Comparison of ENCODE assay signal across 28 cellular contexts in the genomic region with DNA sequence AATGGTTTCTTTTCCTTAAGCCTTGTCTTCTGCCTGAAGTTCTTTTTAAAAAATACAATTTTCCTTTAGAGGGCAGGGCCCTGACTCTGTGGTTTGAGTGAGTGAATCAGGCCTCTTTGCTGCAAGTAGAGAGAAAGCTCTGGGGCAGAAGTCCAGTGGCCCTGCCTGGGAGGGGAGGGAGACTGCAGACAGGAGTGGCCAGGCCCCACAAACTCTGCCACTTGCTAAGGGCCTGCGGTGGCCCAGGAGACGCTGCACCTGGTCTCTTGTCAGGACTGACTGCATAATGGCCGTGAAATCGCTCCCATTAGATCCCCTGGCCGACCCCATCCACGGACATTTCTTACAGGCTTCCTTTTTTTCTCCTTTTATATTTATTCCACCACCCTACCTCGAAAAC. TPM values are rescaled to one million over a fixed set of nuclear protein-coding genes. Genes with fewer than 3 reads are reported as not detected.
DNase-seq lines count a peak whose midpoint lies in the region; ATAC-seq and TF ChIP-seq lines count a peak whose summit lies in the region.
"Had no signal": no experiment of that assay in that cellular context is flagged by ENCODE, and none has a peak within 500 bp of the region (broad histone marks: within the 10 kb centered on the region; RNA-seq: fewer than 3 reads in every experiment).

No MANE protein-coding gene starts in this region.

- 0 out of 2 replicates have a peak, but pooled peaks cover 4% of the 10 kb centered on the region for H3K9me2 ChIP-seq in GM23338 (ENCODE audit: insufficient read depth)

- no peak overlapping the region for H3K4me3 ChIP-seq in GM23338
- H3K4me3 ChIP-seq in uterus, result no peak overlapping the region
- H3K4me3 ChIP-seq: BLaER1 had no signal

- H3K9me3 Mint-ChIP-seq in GM23338, result peaks cover 10% of the 10 kb centered on the region; the same call in 1 of the 3 replicates
- H3K9me3 Mint-ChIP-seq in brain, result peaks cover 0 to 22% (median 12%) of the 10 kb centered on the region in 5 experiments
- H3K9me3 Mint-ChIP-seq: CD4-positive, CD25-positive, alpha-beta regulatory T cell had no signal

- no peaks in the 10 kb centered on the region for H3K9me3 ChIP-seq in uterus

- no peak overlapping the region for H3K4me2 ChIP-seq in GM23338
- H3K4me2 ChIP-seq: BLaER1 had no signal

- no peaks in the 10 kb centered on the region for H3F3A ChIP-seq in GM23338 (replicated peaks; ENCODE audit: low read depth)

- peaks cover 2% of the 10 kb centered on the region for H3K27me3 Mint-ChIP-seq in GM23338 (ENCODE audit: insufficient read depth, low read depth, poor library complexity)
- no peaks in the 10 kb centered on the region for H3K27me3 Mint-ChIP-seq in brain

- peaks cover 6% of the 10 kb centered on the region; the same call in 1 of the 2 replicates for H3K36me3 ChIP-seq in GM23338 (ENCODE audit: insufficient read depth)
- H3K36me3 ChIP-seq in uterus, result no peaks in the 10 kb centered on the region
- H3K36me3 ChIP-seq: BLaER1 had no signal

- no peak overlapping the region for H3K27ac Mint-ChIP-seq in GM23338
- H3K27ac Mint-ChIP-seq in brain, result peak overlapping the region in 3 of 5 experiments; percentile 2 to 80 (median 16)
- H3K27ac Mint-ChIP-seq: CD4-positive, CD25-positive, alpha-beta regulatory T cell; H9 had no signal

- H3K4me1 Mint-ChIP-seq in GM23338 (peaks cover 17% of the 10 kb centered on the region), brain (peaks cover 18% of the 10 kb centered on the region)
- H3K4me1 Mint-ChIP-seq: CD4-positive, CD25-positive, alpha-beta regulatory T cell had no signal

- TF ChIP-seq CTCF in GM23338 (conservative IDR thresholded peaks at IDR 0.05; ENCODE audit: low read depth in 2 of 2) (no peak), brain (conservative IDR thresholded peaks at IDR 0.05) (no peak), uterus (IDR thresholded peaks at IDR 0.05) (no peak)

- no peaks in the 10 kb centered on the region for H3K27me3 ChIP-seq in GM23338 (ENCODE audit: insufficient read depth)
- no peaks in the 10 kb centered on the region for H3K27me3 ChIP-seq in uterus
- H3K27me3 ChIP-seq: BLaER1 had no signal

- H3K27ac ChIP-seq in GM23338 (ENCODE audit: low read depth) (no peak overlapping the region), uterus (no peak overlapping the region)
- H3K27ac ChIP-seq: BLaER1, RWPE1 had no signal

- H3K36me3 Mint-ChIP-seq in GM23338 (ENCODE audit: low read depth) (peaks cover 13% of the 10 kb centered on the region), brain (peaks cover 80% of the 10 kb centered on the region)
- H3K36me3 Mint-ChIP-seq: CD4-positive, CD25-positive, alpha-beta regulatory T cell had no signal

- DNase-seq in AG20443 (ENCODE audit: low spot score) (peak; percentile 50), GM23338 (ENCODE audit: low spot score) (no peak), retina (peak; percentile 35), RKO (ENCODE audit: low spot score) (no peak), NCI-H2227 treated with DMSO at 0.1 percent for 48 hours (lab: John Stamatoyannopoulos, UW) (no peak), uterus (no peak)
- DNase-seq: CD4-positive, CD25-positive, alpha-beta regulatory T cell; COR-L47; DMS53; EL; GDM1; H9; Karpas-422; NCI-H1092 treated with DMSO at 0.1 percent for 48 hours; NCI-H1436; NCI-H1930; NCI-H2107; NCI-H446; NCI-H524 treated with DMSO at 0.1 percent for 48 hours; NCI-H774; SHP77 had no signal

- intact Hi-C loops in uterus (cut with DNase I; ENCODE audit: low total_unique reads), result no loop called here

- H3K4me3 Mint-ChIP-seq in GM23338 (no peak overlapping the region), brain (no peak overlapping the region)
- H3K4me3 Mint-ChIP-seq: H9 had no signal

- no peak overlapping the region for H2AFZ ChIP-seq in GM23338

- no peaks in the 10 kb centered on the region for H4K20me1 ChIP-seq in GM23338 (replicated peaks; ENCODE audit: insufficient read depth)
- H4K20me1 ChIP-seq: BLaER1 had no signal

- ATAC-seq in GM23338, result peak; percentile 56
- no peak for ATAC-seq in GM21529 (IDR thresholded peaks at IDR 0.05; ENCODE audit: unreplicated experiment)
- ATAC-seq: HepG2 had no signal

- H3K4me1 ChIP-seq in GM23338 (ENCODE audit: insufficient read depth) (no peaks in the 10 kb centered on the region; the same call in 1 of the 2 replicates), uterus (no peaks in the 10 kb centered on the region)
- H3K4me1 ChIP-seq: BLaER1 had no signal

- TF ChIP-seq POLR2A in uterus (IDR thresholded peaks at IDR 0.05), result no peak

- no peaks in the 10 kb centered on the region for H3K79me2 ChIP-seq in GM23338 (replicated peaks; ENCODE audit: insufficient read depth)

TF ChIP-seq in GM23338, 12 proteins besides CTCF, POLR2A, EP300 and RAD21 (continues in another document):
- TF ChIP-seq EZH2 (IDR thresholded peaks at IDR 0.05; ENCODE audit: low read depth, unreplicated experiment), result no peak
- no peak for TF ChIP-seq JUNB (IDR thresholded peaks at IDR 0.05; ENCODE audit: unreplicated experiment)
- no peak for TF ChIP-seq POLR2AphosphoS5 (IDR thresholded peaks at IDR 0.05; ENCODE audit: low read depth)
- no peak for TF ChIP-seq STAT1 (IDR thresholded peaks at IDR 0.05; ENCODE audit: unreplicated experiment)
- TF ChIP-seq EZH2phosphoT487 (IDR thresholded peaks at IDR 0.05; ENCODE audit: unreplicated experiment), result no peak
- TF ChIP-seq CREB1 (CRISPR knock-in tag; IDR thresholded peaks at IDR 0.05; ENCODE audit: low read depth), result no peak
- no peak for TF ChIP-seq ZNF114 (CRISPR knock-in tag; IDR thresholded peaks at IDR 0.05)
- TF ChIP-seq REST (IDR thresholded peaks at IDR 0.05; ENCODE audit: unreplicated experiment), result no peak

RNA-seq across cellular contexts. Expression of gene TSPAN11, which starts 25.5 kb away (rescaled TPM):
- total RNA-seq in GM23338 (2014; rRNA removed; shearing (Covaris generic)), result 3.6 and 6.0 TPM in 2 replicates
- polyA plus RNA-seq in GM23338 (2016; fragmentation: Nextera tagmentation; extraction: Ambion mirVana) (1.1 and 2.1 TPM in 2 replicates), brain (ENCODE audit: insufficient read depth, low read depth, low replicate concordance) (5.6 TPM)
- 1 to 10 TPM in 1 of 4 donors, under 1 TPM in 3; 0.51 to 9.4 (median 0.88) TPM for total RNA-seq in uterus
- total RNA-seq: A172; CD4-positive, CD25-positive, alpha-beta regulatory T cell; HT-29 had no signal
- polyA plus RNA-seq: CD4-positive, CD25-positive, alpha-beta regulatory T cell had no signal

Comparison
In these comparisons a context has a peak if more than half of its experiments do, and no peak if none do; other contexts are left out.
1. DNase-seq: peak in AG20443 (single experiment) and retina (single experiment); none in GM23338 (single experiment), RKO (single experiment), NCI-H2227 treated with DMSO at 0.1 percent for 48 hours (single experiment) and uterus (0 of 2).